ENCODE assay signal across 8 cellular contexts in genomic region chr3:185823280-185824044, GRCh38. TPM values are rescaled to one million over a fixed set of nuclear protein-coding genes. Genes with fewer than 3 reads are reported as not detected.
DNase-seq lines count a peak whose midpoint lies in the region; TF ChIP-seq lines count a peak whose summit lies in the region.

No MANE protein-coding gene starts in this region.

- no peak for TF ChIP-seq POLR2A in breast epithelium (IDR thresholded peaks at IDR 0.05)

- peaks cover 0 to 2% of the 10 kb centered on the region in 2 donors for H3K4me1 ChIP-seq in breast epithelium

- TF ChIP-seq CTCF in breast epithelium (IDR thresholded peaks at IDR 0.05), result no peak

- H3K36me3 ChIP-seq in breast epithelium, result no peaks in the 10 kb centered on the region

- H3K27me3 ChIP-seq in breast epithelium, result peaks cover 0 to 50% of the 10 kb centered on the region in 2 donors

- peak overlapping the region; percentile 77 to 90 for H3K27ac ChIP-seq in breast epithelium

- peak overlapping the region; percentile 62 to 80 (median 68) for H3K4me3 ChIP-seq in breast epithelium

- intact Hi-C loops in breast epithelium (cut with DNase I; ENCODE audit: low total_unique reads), result no loop called here

- H3K9me3 ChIP-seq in breast epithelium, result no peaks in the 10 kb centered on the region

- peak; percentile 31 for DNase-seq in activated CD4-positive, CD25-positive, alpha-beta regulatory T cell treated with anti-CD3 and anti-CD28 coated beads, Interleukin-2, amount 50 U/mL, for 72 hours
- DNase-seq in activated CD4-positive, CD25-positive, alpha-beta regulatory T cell (lab: John Stamatoyannopoulos, UW), result no peak
- DNase-seq in RPMI7951 (ENCODE audit: low read depth) (peak; percentile 54), breast epithelium (ENCODE audit: low spot score in 2 of 2) (no peak), islet precursor cell (peak; percentile 69), anterior cingulate cortex (lab: John Stamatoyannopoulos, UW) (no peak), pons (ENCODE audit: low spot score) (no peak)
- peak; percentile 17 for DNase-seq in stimulated activated CD4-positive, alpha-beta T cell treated with anti-CD3 and anti-CD28 coated beads, Interleukin-4, amount 100 ng/mL, for 24 hours

RNA-seq across cellular contexts. Expression of gene IGF2BP2, which starts 1.4 kb away (rescaled TPM):
- total RNA-seq in RPMI7951 (2014; rRNA removed; shearing (Covaris generic)), result 29.2 and 31.5 TPM in 2 replicates
- 10 to 100 TPM in 2 of 3 donors, 1 to 10 TPM in 1; 4.9 to 27.5 (median 23.8) TPM for total RNA-seq in breast epithelium

Comparison
In these comparisons a context has a peak if more than half of its experiments do, and no peak if none do; other contexts are left out.
1. DNase-seq: peak in activated CD4-positive, CD25-positive, alpha-beta regulatory T cell treated with anti-CD3 and anti-CD28 coated beads, Interleukin-2, amount 50 U/mL, for 72 hours (single experiment), RPMI7951 (single experiment), islet precursor cell (single experiment) and stimulated activated CD4-positive, alpha-beta T cell treated with anti-CD3 and anti-CD28 coated beads, Interleukin-4, amount 100 ng/mL, for 24 hours (single experiment); none in activated CD4-positive, CD25-positive, alpha-beta regulatory T cell (0 of 4), breast epithelium (0 of 2), anterior cingulate cortex (0 of 58) and pons (single experiment).